14 cellular contexts compared by ENCODE assay signal in genomic region chr7:117014099-117014656, GRCh38.
A peak's percentile ranks its signal among the peaks of the same experiment; 100 is the strongest.
DNase-seq lines count a peak whose midpoint lies in the region; ATAC-seq and TF ChIP-seq lines count a peak whose summit lies in the region.
"Had no signal": no experiment of that assay in that cellular context is flagged by ENCODE, and none has a peak within 500 bp of the region (broad histone marks: within the 10 kb centered on the region; RNA-seq: fewer than 3 reads in every experiment).

No MANE protein-coding gene starts in this region.

- CTCF ChIA-PET in MCF 10A (lab: Yijun Ruan, JAX): interaction anchor here (0.9 to 4.5 kb wide), 5 partner anchors 8 to 113 kb away, joined by 4 to 26 read pairs (median 12); no protein-coding TSS in a partner anchor

- H3K4me3 ChIP-seq in breast epithelium (peak overlapping the region in 2 of 3 donors; percentile 2 to 13), esophagus muscularis mucosa (peak overlapping the region in 3 of 4 donors; percentile 10 to 23 (median 15)), suprapubic skin (peak overlapping the region; percentile 6)
- H3K4me3 ChIP-seq: lung had no signal

- intact Hi-C loops in breast epithelium (cut with DNase I; ENCODE audit: low total_unique reads): no loop called here
- intact Hi-C loops in MCF 10A (cut with micrococcal nuclease): no loop called here
- intact Hi-C loops in esophagus muscularis mucosa (cut with DNase I): no loop called here

- BruUV-seq in MCF 10A (replicated peaks; lab: Mats Ljungman, UMichigan): no TSS peak

- no peak overlapping the region for H3K27ac Mint-ChIP-seq in MCF 10A (ENCODE audit: low read depth, unreplicated experiment)

- WGBS in esophagus muscularis mucosa: 73% methylated on average over 2 of the region's 2 CpGs
- 78% methylated on average over 2 of the region's 2 CpGs for WGBS in suprapubic skin

- H3K4me1 ChIP-seq in breast epithelium: no peaks in the 10 kb centered on the region
- H3K4me1 ChIP-seq in esophagus muscularis mucosa: peaks cover 12 to 25% (median 20%) of the 10 kb centered on the region in 4 donors
- H3K4me1 ChIP-seq in suprapubic skin: peaks cover 16% of the 10 kb centered on the region

- H3K9me3 Mint-ChIP-seq in MCF 10A (ENCODE audit: unreplicated experiment): no peaks in the 10 kb centered on the region
- H3K9me3 Mint-ChIP-seq: central memory CD8-positive, alpha-beta T cell had no signal

- TF ChIP-seq EP300 in esophagus muscularis mucosa (IDR thresholded peaks at IDR 0.05): no peak
- no peak for TF ChIP-seq EP300 in suprapubic skin (IDR thresholded peaks at IDR 0.05)

- no peak overlapping the region for H3K4me3 Mint-ChIP-seq in MCF 10A (ENCODE audit: unreplicated experiment)
- H3K4me3 Mint-ChIP-seq: central memory CD8-positive, alpha-beta T cell had no signal

- DNase-seq in breast epithelium (ENCODE audit: low spot score in 2 of 2): no peak
- DNase-seq in MCF 10A (ENCODE audit: unreplicated experiment): no peak
- DNase-seq in OCI-M2 (lab: John Stamatoyannopoulos, UW; ENCODE audit: unreplicated experiment): peak; percentile 93
- no peak for DNase-seq in esophagus muscularis mucosa (ENCODE audit: extremely low spot score)
- no peak for DNase-seq in suprapubic skin (ENCODE audit: low spot score in 2 of 2)
- DNase-seq in GM03348 (ENCODE audit: low spot score): no peak
- DNase-seq in stimulated activated CD4-positive, alpha-beta T cell treated with anti-CD3 and anti-CD28 coated beads, Interleukin-15, amount 100 ng/mL, for 24 hours: no peak
- DNase-seq: activated naive CD4-positive, alpha-beta T cell treated with anti-CD3 and anti-CD28 coated beads, Interleukin-2, amount 50 U/mL, for 16 hours; DMS79 had no signal

- H3K36me3 ChIP-seq in breast epithelium: no peaks in the 10 kb centered on the region
- no peaks in the 10 kb centered on the region for H3K36me3 ChIP-seq in esophagus muscularis mucosa
- no peaks in the 10 kb centered on the region for H3K36me3 ChIP-seq in suprapubic skin
- H3K36me3 ChIP-seq: neutrophil had no signal

- H3K4me1 Mint-ChIP-seq in MCF 10A (ENCODE audit: insufficient read depth, unreplicated experiment): peaks cover 16% of the 10 kb centered on the region

- no peak for ATAC-seq in HG02610 (IDR thresholded peaks at IDR 0.05; ENCODE audit: unreplicated experiment)
- ATAC-seq: HepG2 had no signal

- POLR2A ChIA-PET in MCF 10A (lab: Yijun Ruan, JAX): interaction anchor here (1.0 kb wide), 1 partner anchor 60 kb away, joined by 3 read pairs; no protein-coding TSS in a partner anchor

- TF ChIP-seq CTCF in breast epithelium (IDR thresholded peaks at IDR 0.05): no peak
- no peak for TF ChIP-seq CTCF in MCF 10A (IDR thresholded peaks at IDR 0.05; ENCODE audit: unreplicated experiment)
- no peak for TF ChIP-seq CTCF in esophagus muscularis mucosa (IDR thresholded peaks at IDR 0.05)
- TF ChIP-seq CTCF in suprapubic skin (IDR thresholded peaks at IDR 0.05): no peak

- TF ChIP-seq POLR2A in breast epithelium (IDR thresholded peaks at IDR 0.05) (no peak), esophagus muscularis mucosa (IDR thresholded peaks at IDR 0.05; ENCODE audit: low read depth) (no peak), suprapubic skin (IDR thresholded peaks at IDR 0.05) (no peak)

- no peaks in the 10 kb centered on the region for H3K27me3 Mint-ChIP-seq in MCF 10A (ENCODE audit: insufficient read depth, unreplicated experiment)
- H3K27me3 Mint-ChIP-seq: central memory CD8-positive, alpha-beta T cell had no signal

- H3K27me3 ChIP-seq in breast epithelium: no peaks in the 10 kb centered on the region
- H3K27me3 ChIP-seq in esophagus muscularis mucosa: no peaks in the 10 kb centered on the region
- H3K27me3 ChIP-seq in suprapubic skin: no peaks in the 10 kb centered on the region

- H3K9me3 ChIP-seq in breast epithelium (no peaks in the 10 kb centered on the region), esophagus muscularis mucosa (no peaks in the 10 kb centered on the region), suprapubic skin (no peaks in the 10 kb centered on the region)
- H3K9me3 ChIP-seq: neutrophil had no signal

- no peaks in the 10 kb centered on the region for H3K36me3 Mint-ChIP-seq in MCF 10A (ENCODE audit: insufficient read depth, unreplicated experiment)

- H3K27ac ChIP-seq in breast epithelium (no peak overlapping the region), esophagus muscularis mucosa (replicated peaks in 1 of 4) (no peak overlapping the region), suprapubic skin (no peak overlapping the region)
- H3K27ac ChIP-seq: neutrophil had no signal
